Comparison of ENCODE assay signal across 8 cellular contexts in genomic region chr12:22625671-22626251, GRCh38. TPM values are rescaled to one million over a fixed set of nuclear protein-coding genes. Genes with fewer than 3 reads are reported as not detected.
DNase-seq lines count a peak whose midpoint lies in the region; ATAC-seq, FAIRE-seq and TF ChIP-seq lines count a peak whose summit lies in the region.

No MANE protein-coding gene starts in this region.

- H3K4me2 ChIP-seq in KMS-11 = peak overlapping the region; percentile 47

- H3K36me3 Mint-ChIP-seq in T-helper 2 cell treated with Interferon-gamma antibody and Interleukin-4, amounts not matched to agents 5 μg/mL and 100 μg/mL, for 36 hours (ENCODE audit: low read depth) = peaks cover 17% of the 10 kb centered on the region

- H3K9me3 Mint-ChIP-seq in T-helper 2 cell treated with Interferon-gamma antibody and Interleukin-4, amounts not matched to agents 5 μg/mL and 100 μg/mL, for 36 hours = peaks cover 3% of the 10 kb centered on the region

- H3K4me1 Mint-ChIP-seq in T-helper 2 cell treated with Interferon-gamma antibody and Interleukin-4, amounts not matched to agents 5 μg/mL and 100 μg/mL, for 36 hours (ENCODE audit: low read depth) = peaks cover 36% of the 10 kb centered on the region

- H3K79me2 ChIP-seq in KMS-11 (ENCODE audit: insufficient read depth, low read depth) = peaks cover 51% of the 10 kb centered on the region

- no peaks in the 10 kb centered on the region for H3K36me3 ChIP-seq in KMS-11 (ENCODE audit: insufficient read depth)

- H3K27ac ChIP-seq in KMS-11 = peak overlapping the region; percentile 83
- peak overlapping the region; percentile 99 for H3K27ac ChIP-seq in cingulate gyrus (ENCODE audit: low read depth, low read length)

- intact Hi-C loops in left colon (cut with DNase I, micrococcal nuclease) = loop anchor here in 1 of 2 donors (5.0 kb wide), 1 partner anchor 83 kb away; the partner anchor contains the start of gene C2CD5

- H2AFZ ChIP-seq in KMS-11 (ENCODE audit: low read depth) = peak overlapping the region; percentile 90

- DNase-seq in GM12891 (ENCODE audit: insufficient read length, low spot score) (peak; percentile 8), H4 (ENCODE audit: low spot score) (peak; percentile 18), left colon (peak; percentile 38 to 48), DMS114 treated with DMSO at 0.1 percent for 48 hours (lab: John Stamatoyannopoulos, UW; ENCODE audit: unreplicated experiment) (no peak)
- peak; percentile 27 for DNase-seq in T-helper 2 cell treated with Interferon-gamma antibody and Interleukin-4, amounts not matched to agents 5 μg/mL and 100 μg/mL, for 36 hours (ENCODE audit: low spot score)
- DNase-seq in stimulated activated CD4-positive, alpha-beta T cell treated with anti-CD3 and anti-CD28 coated beads, Interleukin-4, amount 100 ng/mL, for 1 hour = peak; percentile 10

- peak; percentile 46 for ATAC-seq in left colon

- no peaks in the 10 kb centered on the region for H3K27me3 ChIP-seq in KMS-11 (ENCODE audit: insufficient read depth, low read depth)

- H3K9ac ChIP-seq in KMS-11 = peak overlapping the region; percentile 86

- peak overlapping the region; percentile 91 for H3K27ac Mint-ChIP-seq in T-helper 2 cell treated with Interferon-gamma antibody and Interleukin-4, amounts not matched to agents 5 μg/mL and 100 μg/mL, for 36 hours

- no peak overlapping the region for H3K4me3 ChIP-seq in KMS-11 (IDR thresholded peaks at IDR 0.05; ENCODE audit: insufficient read depth, low read depth, low read length)

- no peak for TF ChIP-seq CTCF in KMS-11 (conservative IDR thresholded peaks at IDR 0.05; ENCODE audit: low read depth, low read length)

- TF ChIP-seq POLR2A in GM12891 (IDR thresholded peaks at IDR 0.05; ENCODE audit: low read depth, low read length) = 0 out of 2 replicates have a peak, but pooled peaks have one; percentile 22

- peaks cover 13% of the 10 kb centered on the region; the same call in 1 of the 2 replicates for H4K20me1 ChIP-seq in KMS-11 (ENCODE audit: insufficient read depth)

- FAIRE-seq in GM12891 (lab: Jason Lieb, UNC) = peak; percentile 78

- peaks cover 14% of the 10 kb centered on the region for H3K27me3 Mint-ChIP-seq in T-helper 2 cell treated with Interferon-gamma antibody and Interleukin-4, amounts not matched to agents 5 μg/mL and 100 μg/mL, for 36 hours (ENCODE audit: low read depth)

- peaks cover 26% of the 10 kb centered on the region for H3K4me1 ChIP-seq in KMS-11 (ENCODE audit: low read depth, poor library complexity, severe bottlenecking)

- H3K4me3 Mint-ChIP-seq in T-helper 2 cell treated with Interferon-gamma antibody and Interleukin-4, amounts not matched to agents 5 μg/mL and 100 μg/mL, for 36 hours = peak overlapping the region; percentile 100

TF ChIP-seq in GM12891, 5 proteins besides CTCF, POLR2A, EP300 and RAD21:
- TF ChIP-seq TAF1 (IDR thresholded peaks at IDR 0.05; ENCODE audit: low read depth, low read length) = no peak
- TF ChIP-seq POU2F2 (IDR thresholded peaks at IDR 0.05; ENCODE audit: low read depth, low read length) = no peak
- no peak for TF ChIP-seq PAX5 (IDR thresholded peaks at IDR 0.05; ENCODE audit: insufficient read depth, low read length, severe bottlenecking)
- TF ChIP-seq SPI1 (IDR thresholded peaks at IDR 0.05; ENCODE audit: low read depth, low read length) = no peak
- no peak for TF ChIP-seq POLR2AphosphoS5 (IDR thresholded peaks at IDR 0.05; ENCODE audit: low read depth, low read length)

RNA-seq across cellular contexts. Expression of gene ETNK1, which starts 0.8 kb away (rescaled TPM):
- polyA plus RNA-seq in GM12891 (2012; ENCODE audit: low read depth, missing spikeins) = 13.4 TPM
- total RNA-seq in H4 (2014; rRNA removed; shearing (Covaris generic)) = 17.4 and 19.9 TPM in 2 replicates
- 100 to 1,000 TPM in 1 of 2 donors, 10 to 100 TPM in 1; 81.3 to 115 TPM for total RNA-seq in left colon
